In the genomic region with DNA sequence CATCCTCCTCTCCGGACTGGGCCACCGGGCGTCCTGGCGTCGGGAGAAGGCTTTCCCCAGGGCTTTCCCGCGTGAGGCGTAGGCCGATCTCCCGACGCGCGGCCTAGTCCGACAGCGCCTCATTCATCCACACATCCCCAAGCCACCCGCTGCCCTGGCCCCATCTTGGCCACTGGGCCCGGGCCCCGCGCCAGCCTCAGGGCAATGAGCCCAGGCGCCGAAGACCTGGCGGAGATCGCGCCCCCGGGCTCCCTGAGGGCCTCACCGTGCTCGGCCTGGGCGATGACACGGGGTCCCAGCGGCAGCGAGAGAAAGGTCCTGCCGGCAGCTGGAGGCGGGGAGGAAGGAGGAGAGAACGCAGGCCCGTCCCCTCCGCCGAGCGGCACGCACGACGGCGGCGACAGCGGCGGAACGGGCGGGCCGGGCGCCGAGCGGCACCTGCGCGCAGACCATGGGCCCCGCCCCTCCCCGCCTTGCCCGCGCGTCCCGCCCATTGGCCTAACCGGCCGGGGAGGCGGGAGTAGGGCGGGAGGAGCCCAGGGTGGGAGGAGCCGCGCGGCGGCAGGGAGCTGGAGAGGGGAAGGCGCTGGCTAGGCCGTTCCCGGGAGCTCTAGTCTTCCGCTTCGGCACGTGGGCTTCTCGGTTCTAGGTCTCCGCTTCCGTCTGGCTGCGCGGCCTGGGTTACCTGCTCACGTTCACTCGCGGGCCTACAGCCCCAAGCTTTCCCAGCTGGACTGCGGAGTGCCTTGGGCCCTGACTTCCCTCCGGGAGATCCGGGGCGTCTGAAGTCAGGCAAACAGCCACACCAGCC, we compare ENCODE assay signal across 8 cellular contexts.
DNase-seq lines count a peak whose midpoint lies in the region; ATAC-seq and FAIRE-seq lines count a peak whose summit lies in the region.

A gene (minus strand): TSS at position 346 of the 811 bp plus-strand sequence. CDS start 1,717 bp downstream, outside the sequence.

- H3K4me3 ChIP-seq in effector memory CD4-positive, alpha-beta T cell (ENCODE audit: insufficient read depth, low read depth, low read length, poor library complexity, severe bottlenecking): peak within 1 kb of the TSS; percentile 63

- peak; percentile 94 for ATAC-seq in GM21381 (IDR thresholded peaks at IDR 0.05; ENCODE audit: unreplicated experiment)

- no peaks in the 10 kb centered on the region for H3K27me3 ChIP-seq in effector memory CD4-positive, alpha-beta T cell (replicated peaks; ENCODE audit: control insufficient read depth, insufficient read depth, low read length, poor library complexity, severe bottlenecking)

- peak; percentile 97 for FAIRE-seq in HTR-8/SVneo (lab: Jason Lieb, UNC)

- no peaks in the 10 kb centered on the region for H3K4me1 ChIP-seq in effector memory CD4-positive, alpha-beta T cell (ENCODE audit: control insufficient read depth, insufficient read depth, low read length, poor library complexity, severe bottlenecking)

- peak within 1 kb of the TSS; percentile 62 for H3K27ac ChIP-seq in effector memory CD4-positive, alpha-beta T cell (ENCODE audit: insufficient read depth, low read length, poor library complexity, severe bottlenecking)

- no peaks in the 10 kb centered on the region for H3K9me3 ChIP-seq in effector memory CD4-positive, alpha-beta T cell (ENCODE audit: control insufficient read depth, low read length)

- no peaks in the 10 kb centered on the region for H3K36me3 ChIP-seq in effector memory CD4-positive, alpha-beta T cell (ENCODE audit: control insufficient read depth, insufficient read depth, low read length)

- DNase-seq in COR-L47 (lab: John Stamatoyannopoulos, UW) (peak; percentile 93), HTR-8/SVneo (ENCODE audit: insufficient read length, low spot score) (peak; percentile 92), NOMO-1 treated with DMSO at 0.1 percent for 48 hours (lab: John Stamatoyannopoulos, UW; ENCODE audit: unreplicated experiment) (peak; percentile 91), medulla oblongata (ENCODE audit: extremely low spot score) (peak; percentile 96)
- DNase-seq in activated CD8-positive, alpha-beta memory T cell treated with anti-CD3 and anti-CD28 coated beads for 4 hours (ENCODE audit: low read depth in 2 of 2): peak; percentile 90 to 92
- peak; percentile 91 to 92 (median 91) for DNase-seq in effector memory CD4-positive, alpha-beta T cell
- DNase-seq in stimulated activated CD4-positive, alpha-beta T cell treated with anti-CD3 and anti-CD28 coated beads, TNF-alpha, amount 100 ng/mL, for 48 hours (ENCODE audit: low read depth in 3 of 3): peak; percentile 92 to 98 (median 94)

Comparison
In these comparisons a context has a peak if more than half of its experiments do, and no peak if none do; other contexts are left out.
1. Peak in every context shown above with its lines: DNase-seq, ATAC-seq, H3K4me3 ChIP-seq and H3K27ac ChIP-seq.